8 cellular contexts compared by ENCODE assay signal in genomic region chr16:8572919-8573724, GRCh38. TPM values are rescaled to one million over a fixed set of nuclear protein-coding genes. Genes with fewer than 3 reads are reported as not detected.
DNase-seq lines count a peak whose midpoint lies in the region; ATAC-seq, FAIRE-seq and TF ChIP-seq lines count a peak whose summit lies in the region.

No MANE protein-coding gene starts in this region.

- H3K36me3 ChIP-seq in gastroesophageal sphincter: no peaks in the 10 kb centered on the region
- no peaks in the 10 kb centered on the region for H3K36me3 ChIP-seq in upper lobe of right lung

- H3K27me3 ChIP-seq in gastroesophageal sphincter (peaks cover 69% of the 10 kb centered on the region), upper lobe of right lung (peaks cover 31% of the 10 kb centered on the region)

- peaks cover 0 to 3% (median 0%) of the 10 kb centered on the region in 4 donors for H3K4me1 Mint-ChIP-seq in naive thymus-derived CD8-positive, alpha-beta T cell

- peaks cover 5 to 67% (median 36%) of the 10 kb centered on the region in 5 donors for H3K27me3 Mint-ChIP-seq in naive thymus-derived CD8-positive, alpha-beta T cell

- WGBS in gastroesophageal sphincter (ENCODE audit: low coverage in 1 of 2), 2 donors: 24 to 34% methylated on average over 5 to 7 of the region's 7 CpGs

- H3K4me3 Mint-ChIP-seq in naive thymus-derived CD8-positive, alpha-beta T cell: no peak overlapping the region

- H3K36me3 Mint-ChIP-seq in naive thymus-derived CD8-positive, alpha-beta T cell: no peaks in the 10 kb centered on the region

- FAIRE-seq in H54 (lab: Jason Lieb, UNC): no peak

- H3K27ac ChIP-seq in C4-2B (no peak overlapping the region), gastroesophageal sphincter (no peak overlapping the region), upper lobe of right lung (no peak overlapping the region)

- no peak for TF ChIP-seq EP300 in gastroesophageal sphincter (IDR thresholded peaks at IDR 0.05)

- POLR2A ChIA-PET in naive thymus-derived CD8-positive, alpha-beta T cell (lab: Charles Lee): no interaction called here

- intact Hi-C loops in upper lobe of right lung (cut with DNase I): no loop called here

- TF ChIP-seq CTCF in C4-2B (conservative IDR thresholded peaks at IDR 0.05) (peak; percentile 60), gastroesophageal sphincter (IDR thresholded peaks at IDR 0.05) (peak in 3 of 4 experiments; percentile 20 to 40 (median 30)), upper lobe of right lung (IDR thresholded peaks at IDR 0.05) (peak; percentile 39)

- ATAC-seq in gastroesophageal sphincter (no peak), upper lobe of right lung (peak; percentile 45), HG02759 (IDR thresholded peaks at IDR 0.05; ENCODE audit: unreplicated experiment) (no peak)
- ATAC-seq in naive thymus-derived CD8-positive, alpha-beta T cell: no peak

- H3K4me1 ChIP-seq in gastroesophageal sphincter (peaks cover 0 to 31% (median 4%) of the 10 kb centered on the region in 3 donors), upper lobe of right lung (no peaks in the 10 kb centered on the region)

- no peak overlapping the region for H3K4me3 ChIP-seq in gastroesophageal sphincter
- H3K4me3 ChIP-seq in upper lobe of right lung: no peak overlapping the region

- H3K27ac Mint-ChIP-seq in naive thymus-derived CD8-positive, alpha-beta T cell: no peak overlapping the region

- H3K9me3 ChIP-seq in gastroesophageal sphincter (no peaks in the 10 kb centered on the region), upper lobe of right lung (no peaks in the 10 kb centered on the region)

- DNase-seq in H54 (ENCODE audit: insufficient read length, low spot score) (peak; percentile 40), SKM-1 (lab: John Stamatoyannopoulos, UW; ENCODE audit: unreplicated experiment) (peak; percentile 49), upper lobe of right lung (no peak), NCI-H524 treated with DMSO at 0.1 percent for 48 hours (lab: John Stamatoyannopoulos, UW) (no peak)
- no peak for DNase-seq in naive thymus-derived CD8-positive, alpha-beta T cell

- H3K9me3 Mint-ChIP-seq in naive thymus-derived CD8-positive, alpha-beta T cell: no peaks in the 10 kb centered on the region

- TF ChIP-seq POLR2A in H54 (IDR thresholded peaks at IDR 0.05; ENCODE audit: low read depth, low read length): no peak
- no peak for TF ChIP-seq POLR2A in gastroesophageal sphincter (IDR thresholded peaks at IDR 0.05)

RNA-seq across cellular contexts. Expression of gene TMEM114, which starts 17.2 kb away (rescaled TPM):
- total RNA-seq in gastroesophageal sphincter (not detected), upper lobe of right lung (not detected)
- total RNA-seq in naive thymus-derived CD8-positive, alpha-beta T cell: not detected
- not detected for polyA plus RNA-seq in naive thymus-derived CD8-positive, alpha-beta T cell

RNA-seq across cellular contexts. Expression of gene METTL22, which starts 48.4 kb away (rescaled TPM):
- total RNA-seq in gastroesophageal sphincter (10 to 100 TPM; 14.4 to 31.9 (median 24.8) TPM), upper lobe of right lung (38.6 TPM)
- 10 to 100 TPM; 49.6 to 52.2 TPM for total RNA-seq in naive thymus-derived CD8-positive, alpha-beta T cell
- 10 to 100 TPM in 2 of 3 donors, 1 to 10 TPM in 1; 6.9 to 12.7 (median 11.1) TPM for polyA plus RNA-seq in naive thymus-derived CD8-positive, alpha-beta T cell

Comparison
In these comparisons a context has a peak if more than half of its experiments do, and no peak if none do; other contexts are left out.
1. DNase-seq: peak in H54 (single experiment) and SKM-1 (single experiment); none in upper lobe of right lung (single experiment), naive thymus-derived CD8-positive, alpha-beta T cell (0 of 10) and NCI-H524 treated with DMSO at 0.1 percent for 48 hours (single experiment).
2. Peak in every context shown above with its lines, with median percentiles within 50 percentile points of each other: CTCF ChIP-seq.